In the genomic region with DNA sequence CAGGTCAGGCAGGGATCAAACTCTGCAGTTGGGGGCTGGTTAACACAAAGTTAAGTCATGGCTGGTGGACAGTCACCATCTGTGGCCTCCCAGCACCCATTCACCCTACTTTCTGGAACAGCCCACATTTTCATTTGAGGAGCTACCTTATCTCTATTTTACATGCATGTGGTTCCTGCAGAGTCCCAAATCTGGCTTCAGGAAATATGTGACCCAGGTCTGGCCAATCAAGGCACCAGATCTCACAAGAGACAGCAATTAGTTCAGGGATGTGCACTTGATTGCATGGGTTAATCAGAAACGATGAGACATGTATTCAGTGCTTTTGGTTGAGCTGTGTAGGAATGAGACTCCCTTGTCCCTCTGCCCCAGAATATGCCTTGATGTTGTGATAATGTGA, we compare ENCODE assay signal across 5 cellular contexts.
"Had no signal": no experiment of that assay in that cellular context is flagged by ENCODE, and none has a peak within 500 bp of the region (broad histone marks: within the 10 kb centered on the region; RNA-seq: fewer than 3 reads in every experiment).

No MANE protein-coding gene starts in this region.

- DNase-seq: IMR-90, KBM-7, KG1 had no signal

- FAIRE-seq: HepG2, HTR-8/SVneo had no signal
